ENCODE assay signal across 14 cellular contexts in the genomic region with DNA sequence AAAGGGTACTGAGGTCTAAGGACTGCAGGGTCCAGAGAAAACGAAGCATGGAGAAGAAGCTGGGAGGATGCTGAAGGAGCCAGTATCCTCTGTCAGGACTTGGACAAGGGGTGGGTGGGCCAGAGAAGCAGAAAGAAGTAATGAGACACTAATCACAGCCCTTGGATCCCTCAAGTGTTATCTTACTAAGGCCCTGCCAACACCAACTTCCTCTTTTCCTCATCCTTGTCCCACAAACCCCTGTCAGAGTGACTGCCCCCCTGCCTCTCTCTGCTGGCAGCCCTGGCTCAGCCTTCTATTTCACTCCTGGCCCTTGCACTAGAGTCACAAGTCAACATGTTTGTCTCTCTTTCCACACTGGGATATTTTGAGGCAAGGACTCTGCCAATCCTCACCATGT.
"Had no signal": no experiment of that assay in that cellular context is flagged by ENCODE, and none has a peak within 500 bp of the region (broad histone marks: within the 10 kb centered on the region; RNA-seq: fewer than 3 reads in every experiment).

No MANE protein-coding gene starts in this region.

- H3K27ac ChIP-seq: body of pancreas, testis had no signal

- H3K9me3 ChIP-seq: body of pancreas, testis had no signal

- H3K4me3 Mint-ChIP-seq: central memory CD8-positive, alpha-beta T cell; stimulated activated naive CD8-positive, alpha-beta T cell treated with anti-CD3 and anti-CD28 coated beads, Interleukin-15, Interleukin-2, amounts not matched to agents 100 ng/mL and 50 ng/mL, for 24 hours had no signal

- H3K4me3 ChIP-seq: body of pancreas, testis had no signal

- H3K27me3 ChIP-seq: testis had no signal

- H3K9me3 Mint-ChIP-seq: activated naive CD4-positive, alpha-beta T cell treated with anti-CD3 and anti-CD28 coated beads, Interleukin-2, amount 50 U/mL, for 72 hours; central memory CD8-positive, alpha-beta T cell; stimulated activated naive CD8-positive, alpha-beta T cell treated with anti-CD3 and anti-CD28 coated beads, Interleukin-15, Interleukin-2, amounts not matched to agents 100 ng/mL and 50 ng/mL, for 24 hours had no signal

- H3K27ac Mint-ChIP-seq: activated naive CD4-positive, alpha-beta T cell treated with anti-CD3 and anti-CD28 coated beads, Interleukin-2, amount 50 U/mL, for 72 hours; stimulated activated naive CD8-positive, alpha-beta T cell treated with anti-CD3 and anti-CD28 coated beads, Interleukin-15, Interleukin-2, amounts not matched to agents 100 ng/mL and 50 ng/mL, for 24 hours had no signal

- DNase-seq: activated CD4-positive, alpha-beta T cell treated with anti-CD3 and anti-CD28 coated beads, Interleukin-2, amount 50 U/mL, for 1 hour; activated effector memory CD4-positive, alpha-beta T cell treated with anti-CD3 and anti-CD28 coated beads, Interleukin-2, amount 50 U/mL, for 16 hours; activated T-cell treated with anti-CD3 and anti-CD28 coated beads, Interleukin-2, amount 50 U/mL, for 1 hour; amniotic stem cell; body of pancreas; effector memory CD4-positive, alpha-beta T cell; hypothalamus; kidney glomerular epithelial cell; stimulated activated CD4-positive, alpha-beta T cell treated with anti-CD3 and anti-CD28 coated beads, Interleukin-4, amount 100 ng/mL, for 1 hour; stimulated activated CD8-positive, alpha-beta memory T cell treated with anti-CD3 and anti-CD28 coated beads, Interleukin-4, amount 100 ng/mL, for 48 hours; testis had no signal

- H3K36me3 Mint-ChIP-seq: activated naive CD4-positive, alpha-beta T cell treated with anti-CD3 and anti-CD28 coated beads, Interleukin-2, amount 50 U/mL, for 72 hours had no signal
